In genomic region chr2:25322313-25322712, GRCh38 we compare ENCODE assay signal across 1 cellular context.
TF ChIP-seq lines count a peak whose summit lies in the region.

No MANE protein-coding gene starts in this region.

TF ChIP-seq in GM12878, 131 proteins besides CTCF, POLR2A, EP300 and RAD21:
- TF ChIP-seq CREB1 (IDR thresholded peaks at IDR 0.05; ENCODE audit: low read depth) (0 out of 2 replicates have a peak, but pooled peaks have one; percentile 27), ZZZ3 (IDR thresholded peaks at IDR 0.05; ENCODE audit: control insufficient read depth, insufficient read length, low read depth) (no peak)
